In the genomic region with DNA sequence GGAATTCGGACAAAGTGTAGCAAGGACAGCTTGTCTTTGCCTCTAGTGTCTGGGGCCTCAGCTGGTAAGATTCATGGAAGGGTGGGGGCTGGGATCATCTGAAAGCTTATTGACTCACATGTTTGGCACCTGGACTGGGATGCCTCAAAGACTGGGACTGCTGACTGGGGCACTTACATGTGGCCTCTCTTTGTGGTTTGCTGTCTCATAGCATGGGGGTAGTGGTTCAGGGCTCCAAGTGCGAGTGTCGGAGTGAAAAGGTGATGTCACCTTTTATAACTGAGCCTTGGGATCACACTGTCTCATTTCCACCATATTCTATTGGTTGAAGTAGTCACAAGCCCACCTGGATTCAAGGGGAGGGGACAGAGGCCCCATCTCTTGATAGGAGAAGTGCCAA, we compare ENCODE assay signal across 11 cellular contexts. TPM values are rescaled to one million over a fixed set of nuclear protein-coding genes. Genes with fewer than 3 reads are reported as not detected.
DNase-seq lines count a peak whose midpoint lies in the region; ATAC-seq and TF ChIP-seq lines count a peak whose summit lies in the region.
"Had no signal": no experiment of that assay in that cellular context is flagged by ENCODE, and none has a peak within 500 bp of the region (broad histone marks: within the 10 kb centered on the region; RNA-seq: fewer than 3 reads in every experiment).

No MANE protein-coding gene starts in this region.

- H3K27ac ChIP-seq in foreskin keratinocyte = no peak overlapping the region

- H3K9me3 Mint-ChIP-seq in HFFc6 = no peaks in the 10 kb centered on the region
- H3K9me3 Mint-ChIP-seq: CD4-positive, alpha-beta memory T cell had no signal

- CTCF ChIA-PET in AG04449 (lab: Yijun Ruan, JAX) = interaction anchor here (1.0 to 9.0 kb wide), 7 partner anchors 14 to 451 kb away, joined by 3 to 63 read pairs (median 3); no protein-coding TSS in a partner anchor

- POLR2A ChIA-PET in AG04449 (lab: Yijun Ruan, JAX) = no interaction called here

- H3K4me1 ChIP-seq in foreskin keratinocyte = peaks cover 7% of the 10 kb centered on the region

- peak; percentile 47; the same call in 2 of the 3 replicates for ATAC-seq in SK-N-SH treated with all-trans-retinoic acid at 6 μM for 48 hours
- ATAC-seq in foreskin keratinocyte = peak; percentile 100

- peak overlapping the region; percentile 64 for H3K27ac Mint-ChIP-seq in HFFc6
- H3K27ac Mint-ChIP-seq: activated naive CD8-positive, alpha-beta T cell had no signal

- no peaks in the 10 kb centered on the region for H3K27me3 Mint-ChIP-seq in HFFc6 (ENCODE audit: insufficient read depth)
- H3K27me3 Mint-ChIP-seq: activated naive CD8-positive, alpha-beta T cell; CD4-positive, alpha-beta memory T cell had no signal

- H3K4me1 Mint-ChIP-seq in HFFc6 (ENCODE audit: low read depth) = peaks cover 45% of the 10 kb centered on the region

- TF ChIP-seq CTCF in AG04449 (IDR thresholded peaks at IDR 0.05; ENCODE audit: insufficient read depth, low read length, missing control alignments) (no peak), HFFc6 (IDR thresholded peaks at IDR 0.05) (no peak), foreskin keratinocyte (conservative IDR thresholded peaks at IDR 0.05) (no peak)

- H3K27me3 ChIP-seq in foreskin keratinocyte = no peaks in the 10 kb centered on the region

- no peak overlapping the region for H3K4me3 ChIP-seq in AG04449 (ENCODE audit: low read depth, low read length)

- H3K4me3 Mint-ChIP-seq in HFFc6 = peak overlapping the region; percentile 7; the same call in 1 of the 2 replicates
- H3K4me3 Mint-ChIP-seq: activated naive CD8-positive, alpha-beta T cell; CD4-positive, alpha-beta memory T cell had no signal

- DNase-seq in AG04449 (ENCODE audit: low read depth, low spot score) (peak; percentile 41), HFFc6 (peak; percentile 83), foreskin keratinocyte (peak; percentile 85 to 93), D341Med (ENCODE audit: low spot score) (no peak), NCI-H1417 (lab: John Stamatoyannopoulos, UW) (no peak), cerebellar nuclear complex (lab: John Stamatoyannopoulos, UW) (no peak)
- DNase-seq in stimulated activated CD4-positive, alpha-beta T cell treated with anti-CD3 and anti-CD28 coated beads, Interleukin-2, amount 100 ng/mL, for 24 hours = no peak
- DNase-seq: CD4-positive, alpha-beta memory T cell; NCI-H510A had no signal

- H3K36me3 Mint-ChIP-seq in HFFc6 (ENCODE audit: low read depth) = peaks cover 44% of the 10 kb centered on the region

TF ChIP-seq in SK-N-SH treated with all-trans-retinoic acid at 6 μM for 48 hours, 23 proteins besides CTCF, POLR2A, EP300 and RAD21:
- no peak for TF ChIP-seq ZFP30 (CRISPR knock-in tag; IDR thresholded peaks at IDR 0.05)
- no peak for TF ChIP-seq ZFP3 (CRISPR knock-in tag; IDR thresholded peaks at IDR 0.05)
- TF ChIP-seq ZNF70 (CRISPR knock-in tag; IDR thresholded peaks at IDR 0.05) = no peak
- TF ChIP-seq TOX (CRISPR knock-in tag; IDR thresholded peaks at IDR 0.05; ENCODE audit: borderline replicate concordance) = no peak
- TF ChIP-seq ZC3H10 (CRISPR knock-in tag; IDR thresholded peaks at IDR 0.05) = no peak
- no peak for TF ChIP-seq ARNTL (CRISPR knock-in tag; IDR thresholded peaks at IDR 0.05; ENCODE audit: borderline replicate concordance, low read depth)
- no peak for TF ChIP-seq ZNF8 (CRISPR knock-in tag; IDR thresholded peaks at IDR 0.05)
- TF ChIP-seq CREB5 (CRISPR knock-in tag; IDR thresholded peaks at IDR 0.05; ENCODE audit: low read depth) = no peak
- TF ChIP-seq ESRRG (CRISPR knock-in tag; IDR thresholded peaks at IDR 0.05) = no peak
- no peak for TF ChIP-seq TCF4 (CRISPR knock-in tag; IDR thresholded peaks at IDR 0.05; ENCODE audit: borderline replicate concordance)
- TF ChIP-seq, protein P1, sequence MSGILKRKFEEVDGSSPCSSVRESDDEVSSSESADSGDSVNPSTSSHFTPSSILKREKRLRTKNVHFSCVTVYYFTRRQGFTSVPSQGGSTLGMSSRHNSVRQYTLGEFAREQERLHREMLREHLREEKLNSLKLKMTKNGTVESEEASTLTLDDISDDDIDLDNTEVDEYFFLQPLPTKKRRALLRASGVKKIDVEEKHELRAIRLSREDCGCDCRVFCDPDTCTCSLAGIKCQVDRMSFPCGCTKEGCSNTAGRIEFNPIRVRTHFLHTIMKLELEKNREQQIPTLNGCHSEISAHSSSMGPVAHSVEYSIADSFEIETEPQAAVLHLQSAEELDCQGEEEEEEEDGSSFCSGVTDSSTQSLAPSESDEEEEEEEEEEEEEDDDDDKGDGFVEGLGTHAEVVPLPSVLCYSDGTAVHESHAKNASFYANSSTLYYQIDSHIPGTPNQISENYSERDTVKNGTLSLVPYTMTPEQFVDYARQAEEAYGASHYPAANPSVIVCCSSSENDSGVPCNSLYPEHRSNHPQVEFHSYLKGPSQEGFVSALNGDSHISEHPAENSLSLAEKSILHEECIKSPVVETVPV (CRISPR knock-in tag; IDR thresholded peaks at IDR 0.05) = no peak
- TF ChIP-seq GLIS3 (CRISPR knock-in tag; IDR thresholded peaks at IDR 0.05) = no peak

RNA-seq across cellular contexts. Expression of gene MFSD1, which starts 6.8 kb away (rescaled TPM):
- 10 to 100 TPM; 61.6 to 75.4 (median 68.8) TPM for total RNA-seq in HFFc6 (2021; fragmentation: NEBNext Ultra II Directional; extraction: Animal tissue kit (Norgen Biotek cat#: 25700))
- 31.9 and 33.0 TPM in 2 replicates for total RNA-seq in foreskin keratinocyte
- 15.8 and 20.2 TPM in 2 replicates for polyA plus RNA-seq in foreskin keratinocyte

Comparison
In these comparisons a context has a peak if more than half of its experiments do, and no peak if none do; other contexts are left out.
1. DNase-seq: peak in AG04449 (single experiment), HFFc6 (single experiment) and foreskin keratinocyte (2 of 2); none in D341Med (single experiment), stimulated activated CD4-positive, alpha-beta T cell treated with anti-CD3 and anti-CD28 coated beads, Interleukin-2, amount 100 ng/mL, for 24 hours (0 of 2), NCI-H1417 (0 of 3) and cerebellar nuclear complex (0 of 2).